In the genomic region with DNA sequence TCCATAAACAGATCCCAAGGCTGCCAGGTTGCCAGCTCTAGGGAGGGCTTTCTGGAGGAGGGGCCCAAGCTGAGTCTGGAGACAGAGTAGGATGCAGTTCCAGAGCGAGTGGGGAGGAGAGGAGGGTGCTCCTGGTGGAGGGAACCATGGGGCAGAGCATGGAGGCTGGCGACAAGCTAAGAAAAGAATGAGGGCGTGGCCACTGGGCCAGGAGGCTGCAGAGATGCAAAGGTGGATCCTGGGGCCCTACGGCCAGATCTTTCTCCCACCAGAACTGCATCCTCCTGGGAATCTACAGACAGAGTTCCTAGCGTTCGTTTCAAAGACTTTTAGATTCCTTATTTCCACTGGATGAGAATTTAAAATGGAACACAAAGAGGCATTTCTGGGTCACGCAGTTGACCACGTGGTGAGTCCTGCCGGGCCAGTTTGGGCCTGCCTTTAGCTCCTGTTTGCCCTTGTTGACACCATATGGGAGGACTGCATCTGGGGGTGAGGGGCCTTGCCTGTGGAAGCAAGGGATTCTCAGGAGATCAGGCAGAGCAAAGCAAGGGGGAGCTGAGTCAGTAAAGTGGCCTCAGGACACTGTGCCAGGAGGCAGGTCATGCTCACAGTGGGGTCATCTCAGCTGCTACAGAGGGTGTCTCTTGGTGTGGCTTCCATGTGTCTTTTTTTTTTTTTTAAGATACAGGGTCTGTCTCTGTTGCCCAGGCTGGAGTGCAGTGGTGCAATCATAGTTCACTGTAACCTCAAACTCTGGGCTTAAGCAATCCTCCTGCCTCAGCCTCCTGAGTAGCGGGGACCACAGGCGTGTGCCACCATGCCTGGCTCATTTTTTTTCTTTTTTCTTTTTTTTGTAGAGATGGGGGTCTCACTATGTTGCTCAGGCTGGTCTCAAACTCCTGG, we compare ENCODE assay signal across 16 cellular contexts.
DNase-seq lines count a peak whose midpoint lies in the region; ATAC-seq, FAIRE-seq and TF ChIP-seq lines count a peak whose summit lies in the region.
"Had no signal": no experiment of that assay in that cellular context is flagged by ENCODE, and none has a peak within 500 bp of the region (broad histone marks: within the 10 kb centered on the region; RNA-seq: fewer than 3 reads in every experiment).

No MANE protein-coding gene starts in this region.

- no peaks in the 10 kb centered on the region for H3K4me1 ChIP-seq in CD8-positive, alpha-beta memory T cell (ENCODE audit: insufficient read depth, low read length)
- H3K4me1 ChIP-seq: Peyer's patch had no signal

- POLR2A ChIA-PET in CD8-positive, alpha-beta memory T cell (lab: Charles Lee), result no interaction called here

- H3K36me3 Mint-ChIP-seq in mesothelial cell of epicardium, result no peaks in the 10 kb centered on the region
- H3K36me3 Mint-ChIP-seq in CD8-positive, alpha-beta memory T cell, result no peaks in the 10 kb centered on the region
- H3K36me3 Mint-ChIP-seq: naive B cell had no signal

- no peaks in the 10 kb centered on the region for H3K9me3 Mint-ChIP-seq in mesothelial cell of epicardium
- H3K9me3 Mint-ChIP-seq in CD8-positive, alpha-beta memory T cell, result no peaks in the 10 kb centered on the region
- H3K9me3 Mint-ChIP-seq: naive B cell had no signal

- no peak for ATAC-seq in GM21576 (IDR thresholded peaks at IDR 0.05; ENCODE audit: unreplicated experiment)
- ATAC-seq: psoas muscle had no signal

- DNase-seq in DMS 273 (lab: John Stamatoyannopoulos, UW; ENCODE audit: unreplicated experiment) (peak; percentile 75), HT-29 (ENCODE audit: low spot score) (peak; percentile 64), caudate nucleus (lab: John Stamatoyannopoulos, UW) (no peak), mesothelial cell of epicardium (ENCODE audit: low spot score in 2 of 2, unreplicated experiment in 2 of 2) (no peak), D721Med (ENCODE audit: insufficient read length, low spot score) (no peak)
- DNase-seq in CD8-positive, alpha-beta memory T cell, result no peak
- DNase-seq in stimulated activated CD4-positive, alpha-beta T cell treated with anti-CD3 and anti-CD28 coated beads, Interleukin-4, amount 100 ng/mL, for 4 hours, result no peak
- DNase-seq: activated gamma-delta T cell treated with Interleukin-2 at 50 U/mL for 16 hours, Karpas-422, naive B cell, NCI-H1417 treated with DMSO at 0.1 percent for 48 hours, NCI-H748 treated with DMSO at 0.1 percent for 48 hours, Peyer's patch, psoas muscle had no signal

- no peaks in the 10 kb centered on the region for H3K36me3 ChIP-seq in CD8-positive, alpha-beta memory T cell (ENCODE audit: insufficient read depth, low read length)
- H3K36me3 ChIP-seq: Peyer's patch had no signal

- H3K4me3 Mint-ChIP-seq in mesothelial cell of epicardium, result no peak overlapping the region
- H3K4me3 Mint-ChIP-seq in CD8-positive, alpha-beta memory T cell, result no peak overlapping the region

- H3K4me1 Mint-ChIP-seq in mesothelial cell of epicardium, result peaks cover 44% of the 10 kb centered on the region
- peaks cover 0 to 6% (median 5%) of the 10 kb centered on the region in 3 donors for H3K4me1 Mint-ChIP-seq in CD8-positive, alpha-beta memory T cell
- H3K4me1 Mint-ChIP-seq: naive B cell had no signal

- H3K27ac ChIP-seq in caudate nucleus (ENCODE audit: low read depth, low read length), result peak overlapping the region; percentile 93
- H3K27ac ChIP-seq in CD8-positive, alpha-beta memory T cell (ENCODE audit: low read depth, low read length), result no peak overlapping the region
- H3K27ac ChIP-seq: psoas muscle had no signal

- H3K27me3 Mint-ChIP-seq in mesothelial cell of epicardium (ENCODE audit: low read depth), result no peaks in the 10 kb centered on the region
- H3K27me3 Mint-ChIP-seq in CD8-positive, alpha-beta memory T cell, result no peaks in the 10 kb centered on the region

- TF ChIP-seq CTCF in mesothelial cell of epicardium (IDR thresholded peaks at IDR 0.05; ENCODE audit: unreplicated experiment), result no peak
- no peak for TF ChIP-seq CTCF in D721Med (IDR thresholded peaks at IDR 0.05; ENCODE audit: insufficient read depth, missing control alignments)

- peak overlapping the region; percentile 64 for H3K27ac Mint-ChIP-seq in mesothelial cell of epicardium
- peak overlapping the region in 1 of 8 donors; percentile 95 for H3K27ac Mint-ChIP-seq in CD8-positive, alpha-beta memory T cell

- no peak overlapping the region for H3K4me3 ChIP-seq in CD8-positive, alpha-beta memory T cell (ENCODE audit: low read length)
- H3K4me3 ChIP-seq: Peyer's patch, psoas muscle had no signal

- CTCF ChIA-PET in CD8-positive, alpha-beta memory T cell (lab: Charles Lee), result no interaction called here

- no peaks in the 10 kb centered on the region for H3K27me3 ChIP-seq in CD8-positive, alpha-beta memory T cell (ENCODE audit: insufficient read depth, low read length, poor library complexity, severe bottlenecking)
- H3K27me3 ChIP-seq: Peyer's patch had no signal

- FAIRE-seq in D721Med (lab: Jason Lieb, UNC), result no peak
- FAIRE-seq: astrocyte had no signal

- no peaks in the 10 kb centered on the region for H3K9me3 ChIP-seq in CD8-positive, alpha-beta memory T cell (ENCODE audit: low read length)
- H3K9me3 ChIP-seq: Peyer's patch, psoas muscle had no signal

Comparison
In these comparisons a context has a peak if more than half of its experiments do, and no peak if none do; other contexts are left out.
1. DNase-seq: peak in DMS 273 (single experiment) and HT-29 (single experiment); none in caudate nucleus (0 of 61), mesothelial cell of epicardium (0 of 2), D721Med (single experiment), CD8-positive, alpha-beta memory T cell (0 of 5) and stimulated activated CD4-positive, alpha-beta T cell treated with anti-CD3 and anti-CD28 coated beads, Interleukin-4, amount 100 ng/mL, for 4 hours (0 of 2).